Comparison of ENCODE assay signal across 1 cellular context in genomic region chr3:196739671-196740475, GRCh38.
TF ChIP-seq lines count a peak whose summit lies in the region.

TSS of gene PAK2 (plus strand) at chr3:196739857. CDS start at chr3:196782647, 42,790 bp downstream.

TF ChIP-seq in SK-N-SH, 30 proteins besides CTCF, POLR2A, EP300 and RAD21 (continued from another document):
- TF ChIP-seq GABPA (IDR thresholded peaks at IDR 0.05; ENCODE audit: low read depth) (peak; percentile 46; the same call in 1 of the 2 replicates), SIN3A (IDR thresholded peaks at IDR 0.05; ENCODE audit: borderline replicate concordance, low read depth, low read length) (peak; percentile 44; the same call in 1 of the 2 replicates), MXI1 (IDR thresholded peaks at IDR 0.05; ENCODE audit: low read depth, low read length) (no peak), MEF2A (IDR thresholded peaks at IDR 0.05; ENCODE audit: borderline replicate concordance, low read depth) (no peak)
